1 cellular context compared by ENCODE assay signal in the genomic region with DNA sequence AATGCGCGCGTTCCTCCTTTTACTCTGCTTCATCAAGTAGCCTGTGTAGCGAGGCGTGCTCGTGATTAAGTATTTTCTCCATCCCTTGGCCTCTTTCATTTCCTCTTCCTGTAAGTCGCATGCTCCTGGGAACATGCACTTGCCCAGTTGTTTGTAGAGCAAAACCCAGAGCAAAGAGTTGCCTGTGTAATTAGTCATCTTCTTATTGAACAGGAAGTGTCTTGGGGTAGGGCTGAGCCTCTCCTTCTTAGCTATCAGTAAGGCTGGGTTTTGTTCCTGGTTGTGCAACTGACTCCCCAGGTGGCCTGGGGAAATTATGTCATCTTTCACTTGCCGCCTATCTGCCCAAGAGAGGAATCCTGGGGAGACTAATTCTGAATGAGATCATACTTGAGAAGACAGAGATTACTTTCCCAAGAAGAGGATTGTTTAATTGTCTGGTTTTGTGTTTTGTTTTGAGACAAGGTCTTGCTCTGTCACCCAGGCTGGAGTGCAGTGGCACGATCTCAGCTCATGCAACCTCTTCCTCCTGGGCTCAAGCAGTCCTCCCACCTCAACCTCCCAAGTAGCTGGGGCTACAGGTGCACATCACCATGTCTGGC.
A peak's percentile ranks its signal among the peaks of the same experiment; 100 is the strongest.
TF ChIP-seq lines count a peak whose summit lies in the region.

No MANE protein-coding gene starts in this region.

TF ChIP-seq in HEK293, 187 proteins besides CTCF, POLR2A, EP300 and RAD21 (continued from another document and continues in another):
- TF ChIP-seq ZNF501 (tag by site-specific recombination; IDR thresholded peaks at IDR 0.05) = 0 out of 2 replicates have a peak, but pooled peaks have one; percentile 28
- no peak for TF ChIP-seq GLI4 (tag by site-specific recombination; IDR thresholded peaks at IDR 0.05)
- TF ChIP-seq ZNF843 (tag by site-specific recombination; IDR thresholded peaks at IDR 0.05) = peak; percentile 80
- peak; percentile 79 for TF ChIP-seq ZFP37 (tag by site-specific recombination; IDR thresholded peaks at IDR 0.05)
- no peak for TF ChIP-seq ZNF571 (tag by site-specific recombination; IDR thresholded peaks at IDR 0.05)
- TF ChIP-seq ZBTB49 (tag by site-specific recombination; IDR thresholded peaks at IDR 0.05; ENCODE audit: low read depth) = no peak
- TF ChIP-seq ZNF174 (tag by site-specific recombination; IDR thresholded peaks at IDR 0.05) = no peak
- no peak for TF ChIP-seq ZFP41 (tag by site-specific recombination; IDR thresholded peaks at IDR 0.05; ENCODE audit: borderline replicate concordance)
- TF ChIP-seq, protein P1, sequence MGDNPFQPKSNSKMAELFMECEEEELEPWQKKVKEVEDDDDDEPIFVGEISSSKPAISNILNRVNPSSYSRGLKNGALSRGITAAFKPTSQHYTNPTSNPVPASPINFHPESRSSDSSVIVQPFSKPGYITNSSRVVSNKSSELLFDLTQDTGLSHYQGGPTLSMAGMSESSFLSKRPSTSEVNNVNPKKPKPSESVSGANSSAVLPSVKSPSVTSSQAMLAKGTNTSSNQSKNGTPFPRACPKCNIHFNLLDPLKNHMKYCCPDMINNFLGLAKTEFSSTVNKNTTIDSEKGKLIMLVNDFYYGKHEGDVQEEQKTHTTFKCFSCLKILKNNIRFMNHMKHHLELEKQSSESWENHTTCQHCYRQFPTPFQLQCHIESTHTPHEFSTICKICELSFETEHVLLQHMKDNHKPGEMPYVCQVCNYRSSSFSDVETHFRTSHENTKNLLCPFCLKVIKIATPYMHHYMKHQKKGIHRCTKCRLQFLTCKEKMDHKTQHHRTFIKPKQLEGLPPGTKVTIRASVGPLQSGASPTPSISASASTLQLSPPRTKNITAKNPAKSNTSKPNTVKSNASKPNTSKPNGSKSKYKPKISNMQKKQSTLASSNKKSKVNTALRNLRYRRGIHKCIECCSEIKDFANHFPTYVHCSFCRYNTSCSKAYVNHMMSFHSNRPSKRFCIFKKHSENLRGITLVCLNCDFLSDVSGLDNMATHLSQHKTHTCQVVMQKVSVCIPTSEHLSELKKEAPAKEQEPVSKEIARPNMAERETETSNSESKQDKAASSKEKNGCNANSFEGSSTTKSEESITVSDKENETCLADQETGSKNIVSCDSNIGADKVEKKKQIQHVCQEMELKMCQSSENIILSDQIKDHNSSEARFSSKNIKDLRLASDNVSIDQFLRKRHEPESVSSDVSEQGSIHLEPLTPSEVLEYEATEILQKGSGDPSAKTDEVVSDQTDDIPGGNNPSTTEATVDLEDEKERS (tag by site-specific recombination; IDR thresholded peaks at IDR 0.05) = peak; percentile 52; the same call in 1 of the 2 replicates
- peak; percentile 35; the same call in 1 of the 2 replicates for TF ChIP-seq ZNF596 (tag by site-specific recombination; IDR thresholded peaks at IDR 0.05)
- TF ChIP-seq ZNF830 (tag by site-specific recombination; IDR thresholded peaks at IDR 0.05; ENCODE audit: low read depth) = no peak
- TF ChIP-seq ZNF645 (tag by site-specific recombination; IDR thresholded peaks at IDR 0.05) = no peak
- no peak for TF ChIP-seq ZNF548 (tag by site-specific recombination; IDR thresholded peaks at IDR 0.05)
- TF ChIP-seq IKZF3 (tag by site-specific recombination; IDR thresholded peaks at IDR 0.05) = peak; percentile 94
- TF ChIP-seq ZNF223 (tag by site-specific recombination; IDR thresholded peaks at IDR 0.05) = no peak
- no peak for TF ChIP-seq ZNF248 (tag by site-specific recombination; IDR thresholded peaks at IDR 0.05)
- peak; percentile 94 for TF ChIP-seq SP7 (tag by site-specific recombination; IDR thresholded peaks at IDR 0.05)
- TF ChIP-seq ZNF366 (tag by site-specific recombination; conservative IDR thresholded peaks at IDR 0.05) = peak; percentile 95
- TF ChIP-seq ZNF335 (tag by site-specific recombination; conservative IDR thresholded peaks at IDR 0.05) = no peak; the same call in 1 of the 2 replicates
- TF ChIP-seq, protein P2, sequence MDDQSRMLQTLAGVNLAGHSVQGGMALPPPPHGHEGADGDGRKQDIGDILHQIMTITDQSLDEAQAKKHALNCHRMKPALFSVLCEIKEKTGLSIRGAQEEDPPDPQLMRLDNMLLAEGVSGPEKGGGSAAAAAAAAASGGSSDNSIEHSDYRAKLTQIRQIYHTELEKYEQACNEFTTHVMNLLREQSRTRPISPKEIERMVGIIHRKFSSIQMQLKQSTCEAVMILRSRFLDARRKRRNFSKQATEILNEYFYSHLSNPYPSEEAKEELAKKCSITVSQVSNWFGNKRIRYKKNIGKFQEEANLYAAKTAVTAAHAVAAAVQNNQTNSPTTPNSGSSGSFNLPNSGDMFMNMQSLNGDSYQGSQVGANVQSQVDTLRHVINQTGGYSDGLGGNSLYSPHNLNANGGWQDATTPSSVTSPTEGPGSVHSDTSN (CRISPR knock-in tag; IDR thresholded peaks at IDR 0.05) = no peak
- peak; percentile 85 for TF ChIP-seq TRIM28 (IDR thresholded peaks at IDR 0.05; ENCODE audit: borderline replicate concordance, low read length)
- TF ChIP-seq ZNF626 (tag by site-specific recombination; IDR thresholded peaks at IDR 0.05) = no peak
- TF ChIP-seq ZNF449 (tag by site-specific recombination; IDR thresholded peaks at IDR 0.05) = peak; percentile 88; the same call in 1 of the 2 replicates
- TF ChIP-seq ZSCAN16 (tag by site-specific recombination; IDR thresholded peaks at IDR 0.05) = no peak
- no peak for TF ChIP-seq ZNF155 (tag by site-specific recombination; IDR thresholded peaks at IDR 0.05)
- no peak for TF ChIP-seq ELK4 (IDR thresholded peaks at IDR 0.05; ENCODE audit: borderline replicate concordance, low read depth, low read length)
- TF ChIP-seq KLF17 (tag by site-specific recombination; IDR thresholded peaks at IDR 0.05) = peak; percentile 77
- no peak for TF ChIP-seq ZNF521 (tag by site-specific recombination; IDR thresholded peaks at IDR 0.05)
- peak; percentile 98 for TF ChIP-seq HIC1 (tag by site-specific recombination; IDR thresholded peaks at IDR 0.05)
- no peak for TF ChIP-seq ZNF133 (tag by site-specific recombination; IDR thresholded peaks at IDR 0.05)
- TF ChIP-seq, protein P3, sequence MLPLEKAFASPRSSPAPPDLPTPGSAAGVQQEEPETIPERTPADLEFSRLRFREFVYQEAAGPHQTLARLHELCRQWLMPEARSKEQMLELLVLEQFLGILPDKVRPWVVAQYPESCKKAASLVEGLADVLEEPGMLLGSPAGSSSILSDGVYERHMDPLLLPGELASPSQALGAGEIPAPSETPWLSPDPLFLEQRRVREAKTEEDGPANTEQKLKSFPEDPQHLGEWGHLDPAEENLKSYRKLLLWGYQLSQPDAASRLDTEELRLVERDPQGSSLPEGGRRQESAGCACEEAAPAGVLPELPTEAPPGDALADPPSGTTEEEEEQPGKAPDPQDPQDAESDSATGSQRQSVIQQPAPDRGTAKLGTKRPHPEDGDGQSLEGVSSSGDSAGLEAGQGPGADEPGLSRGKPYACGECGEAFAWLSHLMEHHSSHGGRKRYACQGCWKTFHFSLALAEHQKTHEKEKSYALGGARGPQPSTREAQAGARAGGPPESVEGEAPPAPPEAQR (tag by site-specific recombination; IDR thresholded peaks at IDR 0.05) = no peak
- TF ChIP-seq ATF2 (tag by site-specific recombination; IDR thresholded peaks at IDR 0.05; ENCODE audit: low read depth) = peak; percentile 95
- TF ChIP-seq ZNF239 (tag by site-specific recombination; IDR thresholded peaks at IDR 0.05) = no peak
- TF ChIP-seq ZNF2 (tag by site-specific recombination; IDR thresholded peaks at IDR 0.05) = peak; percentile 67; the same call in 1 of the 2 replicates
- no peak for TF ChIP-seq ZBTB7A (tag by site-specific recombination; IDR thresholded peaks at IDR 0.05; ENCODE audit: low read depth)
- peak; percentile 77; the same call in 1 of the 2 replicates for TF ChIP-seq ZNF558 (tag by site-specific recombination; IDR thresholded peaks at IDR 0.05)
- TF ChIP-seq EGR2 (tag by site-specific recombination; IDR thresholded peaks at IDR 0.05; ENCODE audit: low read depth) = no peak
- TF ChIP-seq, protein P4, sequence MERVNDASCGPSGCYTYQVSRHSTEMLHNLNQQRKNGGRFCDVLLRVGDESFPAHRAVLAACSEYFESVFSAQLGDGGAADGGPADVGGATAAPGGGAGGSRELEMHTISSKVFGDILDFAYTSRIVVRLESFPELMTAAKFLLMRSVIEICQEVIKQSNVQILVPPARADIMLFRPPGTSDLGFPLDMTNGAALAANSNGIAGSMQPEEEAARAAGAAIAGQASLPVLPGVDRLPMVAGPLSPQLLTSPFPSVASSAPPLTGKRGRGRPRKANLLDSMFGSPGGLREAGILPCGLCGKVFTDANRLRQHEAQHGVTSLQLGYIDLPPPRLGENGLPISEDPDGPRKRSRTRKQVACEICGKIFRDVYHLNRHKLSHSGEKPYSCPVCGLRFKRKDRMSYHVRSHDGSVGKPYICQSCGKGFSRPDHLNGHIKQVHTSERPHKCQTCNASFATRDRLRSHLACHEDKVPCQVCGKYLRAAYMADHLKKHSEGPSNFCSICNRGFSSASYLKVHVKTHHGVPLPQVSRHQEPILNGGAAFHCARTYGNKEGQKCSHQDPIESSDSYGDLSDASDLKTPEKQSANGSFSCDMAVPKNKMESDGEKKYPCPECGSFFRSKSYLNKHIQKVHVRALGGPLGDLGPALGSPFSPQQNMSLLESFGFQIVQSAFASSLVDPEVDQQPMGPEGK (tag by site-specific recombination; IDR thresholded peaks at IDR 0.05) = peak; percentile 75
